In genomic region chr9:131276107-131276888, GRCh38 we compare ENCODE assay signal across 8 cellular contexts. TPM values are rescaled to one million over a fixed set of nuclear protein-coding genes. Genes with fewer than 3 reads are reported as not detected.
DNase-seq lines count a peak whose midpoint lies in the region; ATAC-seq, FAIRE-seq and TF ChIP-seq lines count a peak whose summit lies in the region.

TSS of gene FAM78A (minus strand) at chr9:131276510. CDS start at chr9:131276179, 331 bp downstream.

- H3K9me3 Mint-ChIP-seq in natural killer cell treated with Interleukin-12 subunit alpha and Interleukin-12 subunit beta and Interleukin-15 and Interleukin-18, amount 100 ng/mL, for 72 hours = no peaks in the 10 kb centered on the region

- WGBS in esophagus, 2 donors = 7 to 9% methylated on average over 63 to 75 of the region's 75 CpGs

- H3K9me3 ChIP-seq in esophagus (ENCODE audit: control insufficient read depth in 2 of 2, insufficient read depth in 1 of 2, low read depth in 1 of 2, low read length in 1 of 2) = no peaks in the 10 kb centered on the region

- FAIRE-seq in RCC 7860 (lab: Jason Lieb, UNC) = no peak

- DNase-seq in AG10803 (ENCODE audit: low read depth) (peak; percentile 16), superior temporal gyrus (ENCODE audit: extremely low spot score) (no peak), RCC 7860 (ENCODE audit: low spot score) (no peak)
- peak; percentile 74 for DNase-seq in natural killer cell treated with Interleukin-12 subunit alpha and Interleukin-12 subunit beta and Interleukin-15 and Interleukin-18, amount 100 ng/mL, for 72 hours (ENCODE audit: low spot score)

- peak within 1 kb of the TSS; percentile 15 to 52 for H3K27ac ChIP-seq in esophagus (ENCODE audit: low read depth in 2 of 2, low read length in 1 of 2)

- no peak within 1 kb of the TSS; the same call in 1 of the 2 replicates for H3K4me3 ChIP-seq in AG10803 (ENCODE audit: low read length)
- peak within 1 kb of the TSS; percentile 46 for H3K4me3 ChIP-seq in WI38 (ENCODE audit: low read depth, low read length)
- peak within 1 kb of the TSS; percentile 56 to 72 for H3K4me3 ChIP-seq in esophagus (ENCODE audit: low read depth in 1 of 2, low read length in 2 of 2)

- H3K27me3 ChIP-seq in esophagus (ENCODE audit: control insufficient read depth in 1 of 2, insufficient read depth in 2 of 2, low read length in 2 of 2) = no peaks in the 10 kb centered on the region

- no peaks in the 10 kb centered on the region for H3K4me1 ChIP-seq in esophagus (ENCODE audit: control insufficient read depth in 2 of 2, insufficient read depth in 2 of 2, low read length in 1 of 2)

- no peaks in the 10 kb centered on the region for H3K36me3 ChIP-seq in esophagus (ENCODE audit: control insufficient read depth in 2 of 2, insufficient read depth in 2 of 2, low read length in 1 of 2)

- H3K36me3 Mint-ChIP-seq in natural killer cell treated with Interleukin-12 subunit alpha and Interleukin-12 subunit beta and Interleukin-15 and Interleukin-18, amount 100 ng/mL, for 72 hours = no peaks in the 10 kb centered on the region

- peak within 1 kb of the TSS; percentile 90 for H3K4me3 Mint-ChIP-seq in natural killer cell treated with Interleukin-12 subunit alpha and Interleukin-12 subunit beta and Interleukin-15 and Interleukin-18, amount 100 ng/mL, for 72 hours

- peaks cover 25 to 34% of the 10 kb centered on the region in 2 donors for H3K4me1 Mint-ChIP-seq in natural killer cell treated with Interleukin-12 subunit alpha and Interleukin-12 subunit beta and Interleukin-15 and Interleukin-18, amount 100 ng/mL, for 72 hours (ENCODE audit: low read depth in 2 of 2)

- ATAC-seq in HG03442 (IDR thresholded peaks at IDR 0.05; ENCODE audit: unreplicated experiment) (peak; percentile 9), GM21447 (IDR thresholded peaks at IDR 0.05; ENCODE audit: unreplicated experiment) (no peak)
- ATAC-seq in natural killer cell treated with Interleukin-12 subunit alpha and Interleukin-12 subunit beta and Interleukin-15 and Interleukin-18, amount 100 ng/mL, for 72 hours = peak; percentile 24 to 41

- H3K27ac Mint-ChIP-seq in natural killer cell treated with Interleukin-12 subunit alpha and Interleukin-12 subunit beta and Interleukin-15 and Interleukin-18, amount 100 ng/mL, for 72 hours = peak within 1 kb of the TSS; percentile 82 to 98

- no peaks in the 10 kb centered on the region for H3K27me3 Mint-ChIP-seq in natural killer cell treated with Interleukin-12 subunit alpha and Interleukin-12 subunit beta and Interleukin-15 and Interleukin-18, amount 100 ng/mL, for 72 hours

- TF ChIP-seq CTCF in AG10803 (conservative IDR thresholded peaks at IDR 0.05; ENCODE audit: low read length) (no peak), WI38 (IDR thresholded peaks at IDR 0.05; ENCODE audit: low read depth, low read length) (no peak)

RNA-seq across cellular contexts. Expression of gene FAM78A, which starts in this region (rescaled TPM):
- polyA plus RNA-seq in esophagus = under 1 TPM; 0.62 to 0.86 TPM
- 10 to 100 TPM; 46.2 to 53.3 TPM for total RNA-seq in natural killer cell treated with Interleukin-12 subunit alpha and Interleukin-12 subunit beta and Interleukin-15 and Interleukin-18, amount 100 ng/mL, for 72 hours

Comparison
In these comparisons a context has a peak if more than half of its experiments do, and no peak if none do; other contexts are left out.
1. DNase-seq: peak in AG10803 (single experiment) and natural killer cell treated with Interleukin-12 subunit alpha and Interleukin-12 subunit beta and Interleukin-15 and Interleukin-18, amount 100 ng/mL, for 72 hours (single experiment); none in superior temporal gyrus (single experiment) and RCC 7860 (single experiment).